12 cellular contexts compared by ENCODE assay signal in the genomic region with DNA sequence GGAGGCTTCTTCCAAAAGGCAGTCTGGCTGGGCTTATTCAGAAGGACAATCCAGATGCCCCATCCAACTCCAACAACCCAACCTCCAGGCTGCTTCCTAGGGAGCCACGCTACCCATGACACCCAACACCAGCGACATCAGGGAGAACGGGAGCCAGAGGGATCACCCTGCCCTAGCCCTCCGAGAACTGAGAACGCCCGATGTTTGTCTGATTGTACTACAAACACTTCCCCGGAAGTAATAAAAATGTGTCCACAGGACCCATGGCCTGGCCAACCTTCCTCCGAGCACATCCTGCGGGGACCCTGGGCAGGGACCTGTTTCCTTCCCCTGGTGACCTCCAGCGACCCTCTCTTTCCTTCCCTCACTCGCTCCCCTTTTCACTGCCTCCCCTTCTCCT. TPM values are rescaled to one million over a fixed set of nuclear protein-coding genes. Genes with fewer than 3 reads are reported as not detected.
DNase-seq lines count a peak whose midpoint lies in the region; ATAC-seq and TF ChIP-seq lines count a peak whose summit lies in the region.
"Not testable (repeated sequence)": the region's sequence is repeated elsewhere in the genome, so short reads cannot be mapped to it uniquely, and the experiment has no call there.
"Had no signal": no experiment of that assay in that cellular context is flagged by ENCODE, and none has a peak within 500 bp of the region (broad histone marks: within the 10 kb centered on the region; RNA-seq: fewer than 3 reads in every experiment).

No MANE protein-coding gene starts in this region.

- peak overlapping the region; percentile 74 for H3K27ac ChIP-seq in CD8-positive, alpha-beta T cell (ENCODE audit: low read depth, low read length)
- not testable (repeated sequence) for H3K27ac ChIP-seq in HUES6 (ENCODE audit: low read depth, low read length); neural progenitor cell

- POLR2A ChIA-PET in CD8-positive, alpha-beta T cell (lab: Charles Lee) = interaction anchor here (1.1 to 1.2 kb wide), 2 partner anchors 35 to 52 kb away, joined by 3 to 4 read pairs; no protein-coding TSS in a partner anchor

- not testable (repeated sequence) for H3K9ac ChIP-seq in HUES6 (ENCODE audit: low read length); neural progenitor cell

- peaks cover 20% of the 10 kb centered on the region for H3K36me3 Mint-ChIP-seq in CD8-positive, alpha-beta T cell
- not testable (repeated sequence) for H3K36me3 Mint-ChIP-seq in activated T-cell treated with anti-CD3 and anti-CD28 coated beads, Interleukin-2, amount 50 U/mL, for 72 hours (ENCODE audit: insufficient read depth in 2 of 2); neural progenitor cell
- peaks cover 13% of the 10 kb centered on the region for H3K36me3 Mint-ChIP-seq in effector memory CD8-positive, alpha-beta T cell (ENCODE audit: insufficient read depth)

- not testable (repeated sequence) for H3K27me3 Mint-ChIP-seq in CD8-positive, alpha-beta T cell (ENCODE audit: low read depth); activated T-cell treated with anti-CD3 and anti-CD28 coated beads, Interleukin-2, amount 50 U/mL, for 72 hours (ENCODE audit: low read depth); effector memory CD8-positive, alpha-beta T cell; neural progenitor cell (ENCODE audit: insufficient read depth, low read depth)

- not testable (repeated sequence) for H2AFZ ChIP-seq in neural progenitor cell (replicated peaks)

- not testable (repeated sequence) for DNase-seq in CD8-positive, alpha-beta T cell; activated T-cell treated with anti-CD3 and anti-CD28 coated beads, Interleukin-2, amount 50 U/mL, for 72 hours; neural progenitor cell (ENCODE audit: low spot score); stimulated activated naive CD8-positive, alpha-beta T cell treated with anti-CD3 and anti-CD28 coated beads, Interleukin-15, Interleukin-2, amounts not matched to agents 100 U/mL and 50 U/mL, for 24 hours
- DNase-seq in RPMI8226 (peak; percentile 37), left kidney (ENCODE audit: low read depth, low spot score) (peak; percentile 48)
- DNase-seq in effector memory CD8-positive, alpha-beta T cell = peak in 1 of 3 experiments; percentile 31

- H3K4me2 ChIP-seq in neural progenitor cell = peak overlapping the region; percentile 73

- intact Hi-C loops in CD8-positive, alpha-beta T cell (cut with DNase I, micrococcal nuclease) = not testable (repeated sequence)

- not testable (repeated sequence) for H4K20me1 ChIP-seq in neural progenitor cell (ENCODE audit: low read depth)

- not testable (repeated sequence) for H3K36me3 ChIP-seq in CD8-positive, alpha-beta T cell (ENCODE audit: insufficient read depth, low read length); HUES6 (ENCODE audit: control insufficient read depth, insufficient read depth, low read length); neural progenitor cell

- H3K4me3 Mint-ChIP-seq in CD8-positive, alpha-beta T cell = peak overlapping the region; percentile 95
- peak overlapping the region; percentile 75 to 82 for H3K4me3 Mint-ChIP-seq in activated T-cell treated with anti-CD3 and anti-CD28 coated beads, Interleukin-2, amount 50 U/mL, for 72 hours
- H3K4me3 Mint-ChIP-seq in effector memory CD8-positive, alpha-beta T cell = peak overlapping the region; percentile 85 to 90
- peak overlapping the region; percentile 62 for H3K4me3 Mint-ChIP-seq in neural progenitor cell

- ATAC-seq in CD8-positive, alpha-beta T cell = not testable (repeated sequence)
- ATAC-seq in activated T-cell treated with anti-CD3 and anti-CD28 coated beads, Interleukin-2, amount 50 U/mL, for 72 hours (replicated peaks in 1 of 2) = peak; percentile 17 to 34
- peak; percentile 37 for ATAC-seq in effector memory CD8-positive, alpha-beta T cell (replicated peaks)
- peak; percentile 6 for ATAC-seq in stimulated activated naive CD8-positive, alpha-beta T cell treated with anti-CD3 and anti-CD28 coated beads, Interleukin-15, Interleukin-2, amounts not matched to agents 100 U/mL and 50 U/mL, for 24 hours

- H3K4me1 Mint-ChIP-seq in CD8-positive, alpha-beta T cell (ENCODE audit: low read depth) = peaks cover 25% of the 10 kb centered on the region
- not testable (repeated sequence) for H3K4me1 Mint-ChIP-seq in activated T-cell treated with anti-CD3 and anti-CD28 coated beads, Interleukin-2, amount 50 U/mL, for 72 hours (ENCODE audit: low read depth); neural progenitor cell
- peaks cover 13 to 19% of the 10 kb centered on the region in 2 donors for H3K4me1 Mint-ChIP-seq in effector memory CD8-positive, alpha-beta T cell (ENCODE audit: low read depth in 2 of 2)

- H3K4me3 ChIP-seq in CD8-positive, alpha-beta T cell (ENCODE audit: low read depth, low read length) = peak overlapping the region; percentile 77
- peak overlapping the region; percentile 52 for H3K4me3 ChIP-seq in HUES6 (ENCODE audit: low read depth, low read length)
- peak overlapping the region; percentile 34 for H3K4me3 ChIP-seq in neural progenitor cell

- not testable (repeated sequence) for H3K4me1 ChIP-seq in CD8-positive, alpha-beta T cell (ENCODE audit: insufficient read depth, low read length); HUES6 (ENCODE audit: control insufficient read depth, insufficient read depth, low read length); neural progenitor cell

- H3K79me2 ChIP-seq in neural progenitor cell (ENCODE audit: low read depth) = not testable (repeated sequence)

- CTCF ChIA-PET in CD8-positive, alpha-beta T cell (lab: Charles Lee) = not testable (repeated sequence)

- not testable (repeated sequence) for TF ChIP-seq CTCF in CD8-positive, alpha-beta T cell (IDR thresholded peaks at IDR 0.05); neural progenitor cell (IDR thresholded peaks at IDR 0.05)

- not testable (repeated sequence) for H3K9me3 Mint-ChIP-seq in CD8-positive, alpha-beta T cell; activated T-cell treated with anti-CD3 and anti-CD28 coated beads, Interleukin-2, amount 50 U/mL, for 72 hours; effector memory CD8-positive, alpha-beta T cell; neural progenitor cell

- peak overlapping the region; percentile 97 for H3K27ac Mint-ChIP-seq in CD8-positive, alpha-beta T cell
- H3K27ac Mint-ChIP-seq in activated T-cell treated with anti-CD3 and anti-CD28 coated beads, Interleukin-2, amount 50 U/mL, for 72 hours = peak overlapping the region; percentile 65
- H3K27ac Mint-ChIP-seq in effector memory CD8-positive, alpha-beta T cell = peak overlapping the region; percentile 85 to 94
- not testable (repeated sequence) for H3K27ac Mint-ChIP-seq in neural progenitor cell

- H3K27me3 ChIP-seq in CD8-positive, alpha-beta T cell (ENCODE audit: insufficient read depth, low read length) = not testable (repeated sequence)
- H3K27me3 ChIP-seq in HUES6 (ENCODE audit: control insufficient read depth, insufficient read depth, low read length) (peaks cover 16% of the 10 kb centered on the region), neural progenitor cell (peaks cover 36% of the 10 kb centered on the region)

- not testable (repeated sequence) for H3K9me3 ChIP-seq in CD8-positive, alpha-beta T cell (ENCODE audit: low read length); HUES6 (ENCODE audit: control insufficient read depth, insufficient read depth, low read depth, low read length); neural progenitor cell (ENCODE audit: low read depth)

- not testable (repeated sequence) for H3F3A ChIP-seq in neural progenitor cell (ENCODE audit: low read depth)

RNA-seq across cellular contexts. Expression of gene CD8B, which starts 0.5 kb away (rescaled TPM):
- 100 to 1,000 TPM; 281 to 283 TPM for total RNA-seq in CD8-positive, alpha-beta T cell
- 10 to 100 TPM; 71.2 to 79.3 TPM for total RNA-seq in activated T-cell treated with anti-CD3 and anti-CD28 coated beads, Interleukin-2, amount 50 U/mL, for 72 hours
- total RNA-seq in neural progenitor cell (ENCODE audit: low replicate concordance) = not detected in 2 replicates
- total RNA-seq: ascending aorta, cardiac muscle cell, neural crest cell, PC-3 had no signal

Comparison
In these comparisons a context has a peak if more than half of its experiments do, and no peak if none do; other contexts are left out.
1. RNA of gene CD8B, which starts 0.5 kb away (total RNA-seq): 281 to 283 TPM in CD8-positive, alpha-beta T cell and 71.2 to 79.3 TPM in activated T-cell treated with anti-CD3 and anti-CD28 coated beads, Interleukin-2, amount 50 U/mL, for 72 hours; not detected in neural progenitor cell; every median in the first group is over 10 times any median in the second.
2. Peak in every context shown above with its lines, with median percentiles within 50 percentile points of each other: H3K4me3 ChIP-seq and H3K4me3 Mint-ChIP-seq.